Comparison of ENCODE assay signal across 17 cellular contexts in the genomic region with DNA sequence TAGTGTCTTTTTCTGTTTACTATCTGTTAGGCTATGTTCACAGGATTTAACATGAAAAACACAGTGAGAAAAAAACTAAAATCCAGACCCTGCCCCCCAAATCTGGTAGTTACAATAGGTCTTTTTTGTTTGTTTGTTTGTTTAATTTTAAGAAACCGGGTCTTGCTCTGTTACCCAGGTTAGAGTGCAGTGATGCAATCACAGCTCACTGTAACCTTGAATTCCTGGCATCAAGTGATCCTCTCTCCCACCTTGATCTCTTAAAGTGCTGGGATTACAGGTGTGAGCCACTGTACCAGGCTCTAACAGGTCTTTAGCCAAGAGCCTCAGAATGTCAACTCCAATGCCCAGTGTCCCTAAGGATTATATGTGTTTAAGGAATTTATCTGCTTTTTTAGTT.
"Had no signal": no experiment of that assay in that cellular context is flagged by ENCODE, and none has a peak within 500 bp of the region (broad histone marks: within the 10 kb centered on the region; RNA-seq: fewer than 3 reads in every experiment).

No MANE protein-coding gene starts in this region.

- H3K4me3 ChIP-seq: K562, SJSA1, SK-N-MC had no signal

- H3K36me3 ChIP-seq: SJSA1 had no signal

- H3K9ac ChIP-seq: KMS-11 had no signal

- ATAC-seq: K562 had no signal

- H3K27ac ChIP-seq: KMS-11, SJSA1, SK-N-MC had no signal

- DNase-seq: IMR-90, Kasumi-1, MM.1S, NCI-H1092 treated with DMSO at 0.1 percent for 48 hours, NCI-H1436, NCI-H187, NCI-H2029, NCI-H2081 treated with DMSO at 0.1 percent for 48 hours, NCI-H2227 treated with DMSO at 0.1 percent for 48 hours, NCI-H524 treated with DMSO at 0.1 percent for 48 hours, Right ventricle myocardium superior, RPMI8226, SIG-M5 had no signal

- H3K4me1 ChIP-seq: SJSA1 had no signal

- H3K9me3 ChIP-seq: SJSA1 had no signal
